In the genomic region with DNA sequence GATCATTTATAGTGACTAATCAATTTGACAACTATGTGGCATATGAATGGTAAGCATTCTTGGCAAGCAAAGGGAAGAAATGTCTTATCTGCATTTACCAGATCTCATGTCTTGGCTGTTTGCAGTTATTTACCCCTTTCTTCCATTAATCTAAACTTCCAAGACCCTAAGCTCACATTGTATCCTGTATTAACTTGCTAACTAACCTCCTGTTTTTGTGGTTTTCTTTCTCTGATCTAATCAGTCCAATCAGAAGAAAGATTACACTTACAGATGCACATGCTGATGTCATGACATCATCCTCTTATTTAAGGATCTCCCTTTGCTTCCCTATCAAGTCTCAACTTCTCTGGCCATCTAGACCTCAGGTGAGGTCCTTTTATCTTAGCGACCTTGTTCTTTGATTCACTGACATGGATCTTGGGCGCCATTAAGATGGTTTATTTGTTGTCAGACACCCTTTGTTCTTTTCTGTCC, we compare ENCODE assay signal across 15 cellular contexts.
A peak's percentile ranks its signal among the peaks of the same experiment; 100 is the strongest.
DNase-seq lines count a peak whose midpoint lies in the region; ATAC-seq and TF ChIP-seq lines count a peak whose summit lies in the region.
"Had no signal": no experiment of that assay in that cellular context is flagged by ENCODE, and none has a peak within 500 bp of the region (broad histone marks: within the 10 kb centered on the region; RNA-seq: fewer than 3 reads in every experiment).

No MANE protein-coding gene starts in this region.

- intact Hi-C loops in naive thymus-derived CD4-positive, alpha-beta T cell (cut with micrococcal nuclease): loop anchor here in 1 of 2 donors (2.0 kb wide), 1 partner anchor 15 kb away; no protein-coding TSS in a partner anchor
- intact Hi-C loops in posterior vena cava (cut with DNase I): no loop called here

- DNase-seq in DMS 273 (lab: John Stamatoyannopoulos, UW; ENCODE audit: unreplicated experiment): peak; percentile 5
- no peak for DNase-seq in DMS 273 treated with DMSO at 0.1 percent for 48 hours (lab: John Stamatoyannopoulos, UW)
- peak; percentile 76 for DNase-seq in OCI-M1 (lab: John Stamatoyannopoulos, UW)
- DNase-seq in endodermal cell: no peak
- no peak for DNase-seq in naive thymus-derived CD4-positive, alpha-beta T cell
- no peak for DNase-seq in glomerular visceral epithelial cell (ENCODE audit: extremely low spot score)
- DNase-seq in posterior vena cava (ENCODE audit: low spot score): no peak
- no peak for DNase-seq in activated CD4-positive, alpha-beta T cell treated with anti-CD3 and anti-CD28 coated beads, Interleukin-2, amount 10 ng/mL, durations not matched to agents 7 days and 5 days
- DNase-seq: activated CD4-positive, alpha-beta T cell treated with anti-CD3 and anti-CD28 coated beads for 4 hours; body of pancreas; Calu3; head of caudate nucleus had no signal

- CTCF ChIA-PET in naive thymus-derived CD4-positive, alpha-beta T cell (lab: Charles Lee): interaction anchor here (1.0 kb wide), 1 partner anchor 124 kb away, joined by 3 read pairs; no protein-coding TSS in a partner anchor
- CTCF ChIA-PET in activated CD4-positive, alpha-beta T cell treated with anti-CD3 and anti-CD28 coated beads, Interleukin-2, amount 10 ng/mL, durations not matched to agents 7 days and 5 days (lab: Charles Lee): interaction anchor here (0.8 kb wide), 1 partner anchor 94 kb away, joined by 3 read pairs; no protein-coding TSS in a partner anchor

- no peaks in the 10 kb centered on the region for H3K36me3 Mint-ChIP-seq in endodermal cell (ENCODE audit: low read depth)
- peaks cover 0 to 19% (median 5%) of the 10 kb centered on the region in 5 donors for H3K36me3 Mint-ChIP-seq in naive thymus-derived CD4-positive, alpha-beta T cell
- H3K36me3 Mint-ChIP-seq in activated CD4-positive, alpha-beta T cell treated with anti-CD3 and anti-CD28 coated beads, Interleukin-2, amount 10 ng/mL, durations not matched to agents 7 days and 5 days (ENCODE audit: low read depth): peaks cover 14% of the 10 kb centered on the region

- peaks cover 14% of the 10 kb centered on the region for H3K27me3 Mint-ChIP-seq in endodermal cell (ENCODE audit: insufficient read depth)
- no peaks in the 10 kb centered on the region for H3K27me3 Mint-ChIP-seq in naive thymus-derived CD4-positive, alpha-beta T cell
- H3K27me3 Mint-ChIP-seq in activated CD4-positive, alpha-beta T cell treated with anti-CD3 and anti-CD28 coated beads, Interleukin-2, amount 10 ng/mL, durations not matched to agents 7 days and 5 days: no peaks in the 10 kb centered on the region

- H3K4me1 Mint-ChIP-seq in endodermal cell: peaks cover 28% of the 10 kb centered on the region
- peaks cover 36 to 85% (median 70%) of the 10 kb centered on the region in 7 donors for H3K4me1 Mint-ChIP-seq in naive thymus-derived CD4-positive, alpha-beta T cell
- peaks cover 44% of the 10 kb centered on the region for H3K4me1 Mint-ChIP-seq in activated CD4-positive, alpha-beta T cell treated with anti-CD3 and anti-CD28 coated beads, Interleukin-2, amount 10 ng/mL, durations not matched to agents 7 days and 5 days

- peak overlapping the region; percentile 9 for H3K27ac Mint-ChIP-seq in endodermal cell
- H3K27ac Mint-ChIP-seq in naive thymus-derived CD4-positive, alpha-beta T cell: peak overlapping the region in 2 of 9 donors; percentile 26 to 33
- H3K27ac Mint-ChIP-seq in activated CD4-positive, alpha-beta T cell treated with anti-CD3 and anti-CD28 coated beads, Interleukin-2, amount 10 ng/mL, durations not matched to agents 7 days and 5 days: no peak overlapping the region
- H3K27ac Mint-ChIP-seq: activated T-helper 2 cell treated with anti-CD3 and anti-CD28 coated beads, Interferon-gamma antibody, Interleukin-2, Interleukin-4, amounts not matched to agents 10 μg/mL and 5 μg/mL and 100 μg/mL, durations not matched to agents 14 hours and 24 hours and 36 hours had no signal

- peaks cover 3% of the 10 kb centered on the region for H3K9me3 Mint-ChIP-seq in endodermal cell
- H3K9me3 Mint-ChIP-seq in naive thymus-derived CD4-positive, alpha-beta T cell: peaks cover 0 to 5% (median 0%) of the 10 kb centered on the region in 11 donors
- H3K9me3 Mint-ChIP-seq in activated CD4-positive, alpha-beta T cell treated with anti-CD3 and anti-CD28 coated beads, Interleukin-2, amount 10 ng/mL, durations not matched to agents 7 days and 5 days: peaks cover 5% of the 10 kb centered on the region
- H3K9me3 Mint-ChIP-seq: activated T-helper 2 cell treated with anti-CD3 and anti-CD28 coated beads, Interferon-gamma antibody, Interleukin-2, Interleukin-4, amounts not matched to agents 10 μg/mL and 5 μg/mL and 100 μg/mL, durations not matched to agents 14 hours and 24 hours and 36 hours had no signal

- H3K9me3 ChIP-seq in endodermal cell (ENCODE audit: control insufficient read depth, low read length): no peaks in the 10 kb centered on the region
- H3K9me3 ChIP-seq in naive thymus-derived CD4-positive, alpha-beta T cell (ENCODE audit: control insufficient read depth in 2 of 3, low read length in 3 of 3): no peaks in the 10 kb centered on the region
- H3K9me3 ChIP-seq: body of pancreas had no signal

- H3K27ac ChIP-seq in endodermal cell (ENCODE audit: low read depth, low read length): no peak overlapping the region
- no peak overlapping the region for H3K27ac ChIP-seq in naive thymus-derived CD4-positive, alpha-beta T cell (ENCODE audit: low read depth, low read length)
- H3K27ac ChIP-seq: 22Rv1, body of pancreas, skin epidermis had no signal

- WGBS in endodermal cell (ENCODE audit: insufficient coverage in 1 of 2, insufficient read length in 1 of 2), 2 experiments: 71 to 73% methylated on average over 2 of the region's 2 CpGs

- no peaks in the 10 kb centered on the region for H3K4me1 ChIP-seq in endodermal cell (ENCODE audit: control insufficient read depth, insufficient read depth, low read length)
- peaks cover 11 to 18% of the 10 kb centered on the region in 2 donors for H3K4me1 ChIP-seq in naive thymus-derived CD4-positive, alpha-beta T cell (ENCODE audit: control insufficient read depth in 2 of 2, insufficient read depth in 2 of 2, low read length in 2 of 2)

- H3K27me3 ChIP-seq in endodermal cell (ENCODE audit: control insufficient read depth, insufficient read depth, low read length, poor library complexity, severe bottlenecking): no peaks in the 10 kb centered on the region
- H3K27me3 ChIP-seq in naive thymus-derived CD4-positive, alpha-beta T cell (ENCODE audit: control insufficient read depth in 2 of 2, insufficient read depth in 2 of 2, low read length in 2 of 2): no peaks in the 10 kb centered on the region
- H3K27me3 ChIP-seq: body of pancreas had no signal

- ATAC-seq in naive thymus-derived CD4-positive, alpha-beta T cell: peak; percentile 54
- ATAC-seq: body of pancreas had no signal

- no peak overlapping the region for H3K4me3 ChIP-seq in endodermal cell (ENCODE audit: low read length)
- no peak overlapping the region for H3K4me3 ChIP-seq in naive thymus-derived CD4-positive, alpha-beta T cell (ENCODE audit: low read length)
- H3K4me3 ChIP-seq: body of pancreas, skin epidermis had no signal

- no peaks in the 10 kb centered on the region for H3K36me3 ChIP-seq in endodermal cell (ENCODE audit: control insufficient read depth, insufficient read depth, low read length)
- H3K36me3 ChIP-seq in naive thymus-derived CD4-positive, alpha-beta T cell (ENCODE audit: control insufficient read depth in 2 of 3, insufficient read depth in 3 of 3, low read length in 3 of 3): no peaks in the 10 kb centered on the region

- H3K9ac ChIP-seq in endodermal cell (ENCODE audit: extremely low read depth, low read length, poor library complexity, severe bottlenecking): no peak overlapping the region

- POLR2A ChIA-PET in naive thymus-derived CD4-positive, alpha-beta T cell (lab: Charles Lee): no interaction called here
- POLR2A ChIA-PET in activated CD4-positive, alpha-beta T cell treated with anti-CD3 and anti-CD28 coated beads, Interleukin-2, amount 10 ng/mL, durations not matched to agents 7 days and 5 days (lab: Charles Lee): no interaction called here

- H3K4me3 Mint-ChIP-seq in endodermal cell: no peak overlapping the region
- peak overlapping the region in 2 of 10 donors; percentile 3 to 42 for H3K4me3 Mint-ChIP-seq in naive thymus-derived CD4-positive, alpha-beta T cell
- no peak overlapping the region for H3K4me3 Mint-ChIP-seq in activated CD4-positive, alpha-beta T cell treated with anti-CD3 and anti-CD28 coated beads, Interleukin-2, amount 10 ng/mL, durations not matched to agents 7 days and 5 days

- TF ChIP-seq CTCF in endodermal cell (conservative IDR thresholded peaks at IDR 0.05): no peak

Comparison
In these comparisons a context has a peak if more than half of its experiments do, and no peak if none do; other contexts are left out.
1. DNase-seq: peak in DMS 273 (single experiment) and OCI-M1 (single experiment); none in DMS 273 treated with DMSO at 0.1 percent for 48 hours (single experiment), endodermal cell (single experiment), naive thymus-derived CD4-positive, alpha-beta T cell (0 of 9), glomerular visceral epithelial cell (single experiment), posterior vena cava (single experiment) and activated CD4-positive, alpha-beta T cell treated with anti-CD3 and anti-CD28 coated beads, Interleukin-2, amount 10 ng/mL, durations not matched to agents 7 days and 5 days (single experiment).